Comparison of ENCODE assay signal across 8 cellular contexts in the genomic region with DNA sequence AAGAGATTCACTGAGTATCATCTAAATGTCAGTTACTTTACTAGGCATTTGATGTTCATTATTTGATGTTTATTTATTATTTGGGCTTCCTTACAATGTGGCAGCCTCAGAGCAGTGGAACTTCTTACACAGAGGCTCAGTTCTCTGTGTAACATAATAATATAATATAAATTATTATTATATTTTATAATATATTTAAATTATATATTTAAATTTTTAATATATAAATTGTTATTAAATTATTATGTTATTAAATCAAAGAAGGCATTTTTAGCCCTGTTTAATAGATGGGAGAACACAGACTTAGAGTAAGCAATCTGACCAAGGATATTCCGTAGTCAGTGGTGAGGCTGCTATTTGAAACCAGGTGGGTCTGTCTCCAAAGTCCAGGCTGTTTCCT.
"Had no signal": no experiment of that assay in that cellular context is flagged by ENCODE, and none has a peak within 500 bp of the region (broad histone marks: within the 10 kb centered on the region; RNA-seq: fewer than 3 reads in every experiment).

No MANE protein-coding gene starts in this region.

- DNase-seq: GDM1, GF-D8 had no signal

- FAIRE-seq: G401.6, GM12891, GM12892, GM18507, GM19239 had no signal

- ATAC-seq: GM12878 had no signal
